Comparison of ENCODE assay signal across 8 cellular contexts in genomic region chr6:27838513-27839302, GRCh38.
DNase-seq lines count a peak whose midpoint lies in the region; ATAC-seq, FAIRE-seq and TF ChIP-seq lines count a peak whose summit lies in the region.
"Not testable (repeated sequence)": the region's sequence is repeated elsewhere in the genome, so short reads cannot be mapped to it uniquely, and the experiment has no call there.

No MANE protein-coding gene starts in this region.

- H3K27ac Mint-ChIP-seq in central memory CD8-positive, alpha-beta T cell (ENCODE audit: low read depth) = not testable (repeated sequence)

- H3K27me3 ChIP-seq in pancreas, tibial nerve: not testable (repeated sequence)

- H3K4me3 ChIP-seq in iPS-11a (ENCODE audit: low read depth, low read length) (peak overlapping the region; percentile 93), pancreas (peak overlapping the region; percentile 24 to 59 (median 39)), tibial nerve (peak overlapping the region; percentile 67 to 92 (median 80))

- peak; percentile 35 for TF ChIP-seq POLR2A in GM10847 (IDR thresholded peaks at IDR 0.05; ENCODE audit: extremely low read depth, insufficient read length)
- peak; percentile 87 to 95 for TF ChIP-seq POLR2A in tibial nerve (IDR thresholded peaks at IDR 0.05)

- not testable (repeated sequence) for H3K27me3 Mint-ChIP-seq in central memory CD8-positive, alpha-beta T cell

- TF ChIP-seq CTCF in pancreas (IDR thresholded peaks at IDR 0.05) = not testable (repeated sequence)
- TF ChIP-seq CTCF in tibial nerve (IDR thresholded peaks at IDR 0.05) = peak in 3 of 5 experiments; percentile 1 to 72 (median 67)

- not testable (repeated sequence) for H3K4me1 Mint-ChIP-seq in central memory CD8-positive, alpha-beta T cell

- H3K4me3 Mint-ChIP-seq in central memory CD8-positive, alpha-beta T cell = not testable (repeated sequence)

- 1% methylated on average over 48 of the region's 48 CpGs for WGBS in pancreas, 2 donors
- WGBS in tibial nerve, 2 donors = 0 to 1% methylated on average over 30 to 47 of the region's 48 CpGs

- TF ChIP-seq EP300 in tibial nerve (IDR thresholded peaks at IDR 0.05) = peak in 1 of 2 donors; percentile 98

- not testable (repeated sequence) for FAIRE-seq in pancreas (lab: Jason Lieb, UNC)

- peak; percentile 45 for DNase-seq in NCI-H510A treated with DMSO at 0.1 percent for 48 hours (lab: John Stamatoyannopoulos, UW)
- DNase-seq in activated CD4-positive, alpha-beta T cell treated with anti-CD3 and anti-CD28 coated beads for 4 hours = peak; percentile 47 to 55
- DNase-seq in central memory CD8-positive, alpha-beta T cell (ENCODE audit: low spot score in 2 of 2) = peak in 1 of 2 donors; percentile 64
- DNase-seq in pancreas = peak; percentile 69 to 89 (median 74)
- peak; percentile 36 to 40 for DNase-seq in tibial nerve (ENCODE audit: low spot score in 2 of 2)

- H3K9me3 Mint-ChIP-seq in central memory CD8-positive, alpha-beta T cell = not testable (repeated sequence)

- peak overlapping the region; percentile 88 to 97 (median 96) for H3K27ac ChIP-seq in pancreas
- H3K27ac ChIP-seq in tibial nerve = peak overlapping the region; percentile 91 to 100 (median 94)

- not testable (repeated sequence) for H3K9me3 ChIP-seq in pancreas, tibial nerve

- ATAC-seq in HG02938 (IDR thresholded peaks at IDR 0.05; ENCODE audit: unreplicated experiment) = peak; percentile 3
- peak; percentile 15 for ATAC-seq in central memory CD8-positive, alpha-beta T cell (replicated peaks; ENCODE audit: extremely low read depth, poor library complexity, severe bottlenecking)
- ATAC-seq in pancreas = peak; percentile 54 to 62 (median 62)

- intact Hi-C loops in pancreas (cut with DNase I) = not testable (repeated sequence)

- peaks cover 0 to 15% (median 9%) of the 10 kb centered on the region in 3 donors for H3K4me1 ChIP-seq in pancreas
- peaks cover 0 to 31% (median 6%) of the 10 kb centered on the region in 4 donors for H3K4me1 ChIP-seq in tibial nerve

- H3K36me3 Mint-ChIP-seq in central memory CD8-positive, alpha-beta T cell (ENCODE audit: insufficient read depth) = not testable (repeated sequence)

- H3K36me3 ChIP-seq in pancreas, tibial nerve: not testable (repeated sequence)

Comparison
In these comparisons a context has a peak if more than half of its experiments do, and no peak if none do; other contexts are left out.
1. ATAC-seq: peak in every context shown above with its lines; median percentile 62 in pancreas; 15 in central memory CD8-positive, alpha-beta T cell; 3 in HG02938.
2. H3K4me3 ChIP-seq: peak in every context shown above with its lines; median percentile 93 in iPS-11a; 80 in tibial nerve; 39 in pancreas.